Comparison of ENCODE assay signal across 22 cellular contexts in the genomic region with DNA sequence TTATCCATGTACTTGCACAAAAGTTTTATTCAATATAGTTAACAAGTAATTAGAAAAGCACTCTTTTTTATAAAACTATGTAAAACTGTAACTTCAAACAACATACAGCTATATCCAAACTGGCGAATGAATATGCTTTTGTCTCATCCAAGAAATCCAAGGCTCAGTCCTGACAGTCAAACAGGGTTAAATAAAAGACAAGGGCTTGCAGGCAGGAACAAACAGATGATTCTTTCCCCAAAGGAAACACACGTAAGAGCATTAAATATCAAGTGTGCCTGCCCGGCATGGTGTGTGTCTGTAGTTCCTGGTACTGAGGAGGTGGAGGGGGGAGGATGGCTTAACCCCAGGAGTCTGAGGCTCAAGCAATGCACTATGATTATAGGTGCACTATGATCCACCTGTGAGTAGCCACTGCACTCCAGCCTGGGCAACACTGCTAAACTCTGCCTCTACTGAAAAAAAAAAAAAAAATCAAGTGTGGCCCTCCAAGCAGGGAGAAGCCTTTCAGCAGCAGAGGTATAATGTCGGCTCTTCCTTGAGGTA.
DNase-seq lines count a peak whose midpoint lies in the region; ATAC-seq, FAIRE-seq and TF ChIP-seq lines count a peak whose summit lies in the region.
"Had no signal": no experiment of that assay in that cellular context is flagged by ENCODE, and none has a peak within 500 bp of the region (broad histone marks: within the 10 kb centered on the region; RNA-seq: fewer than 3 reads in every experiment).

No MANE protein-coding gene starts in this region.

- SMC1A ChIA-PET in GM12878 (lab: Charles Lee; ENCODE audit: uncharacterized antibody, unreplicated experiment): interaction anchor here (0.8 to 5.1 kb wide), 22 partner anchors 9 to 335 kb away, joined by 3 to 38 read pairs (median 3); no protein-coding TSS in a partner anchor

- no peaks in the 10 kb centered on the region for H3K36me3 Mint-ChIP-seq in activated naive CD4-positive, alpha-beta T cell treated with anti-CD3 and anti-CD28 coated beads, Interleukin-2, amount 10 ng/mL, durations not matched to agents 7 days and 5 days
- H3K36me3 Mint-ChIP-seq: CD8-positive, alpha-beta T cell had no signal

- 15% methylated on average over 4 of the region's 4 CpGs for WGBS in GM12878 (ENCODE audit: insufficient coverage, insufficient replicate concordance, low lambda C conversion rate, missing lambda C conversion rate)
- 58 to 62% methylated on average over 4 of the region's 4 CpGs for WGBS in heart right ventricle, 2 donors
- 40 to 43% methylated on average over 4 of the region's 4 CpGs for WGBS in tibial nerve, 2 donors

- peak; percentile 45 for DNase-seq in COLO829 (ENCODE audit: low spot score)
- DNase-seq in NCI-H510A treated with DMSO at 0.1 percent for 48 hours (lab: John Stamatoyannopoulos, UW): peak; percentile 45
- no peak for DNase-seq in GM12878 (ENCODE audit: low read depth, low spot score)
- DNase-seq in lower lobe of right lung: no peak
- DNase-seq in heart right ventricle: no peak
- no peak for DNase-seq in tibial nerve (ENCODE audit: low spot score in 2 of 2)
- DNase-seq in activated naive CD4-positive, alpha-beta T cell treated with anti-CD3 and anti-CD28 coated beads, Interleukin-2, amount 10 ng/mL, durations not matched to agents 7 days and 5 days: no peak
- DNase-seq in midbrain (lab: John Stamatoyannopoulos, UW): no peak
- DNase-seq: CD8-positive, alpha-beta T cell; DMS 273 treated with DMSO at 0.1 percent for 48 hours; EL; GDM1; GOT3; NCI-H1048; NCI-H2081 treated with DMSO at 0.1 percent for 48 hours; NCI-H446 treated with DMSO at 0.1 percent for 48 hours; SJCRH30 had no signal

- FAIRE-seq in GM12878 (lab: Jason Lieb, UNC): no peak
- FAIRE-seq: GM12891, RCC 7860 had no signal

- H3K4me1 Mint-ChIP-seq in activated naive CD4-positive, alpha-beta T cell treated with anti-CD3 and anti-CD28 coated beads, Interleukin-2, amount 10 ng/mL, durations not matched to agents 7 days and 5 days: no peaks in the 10 kb centered on the region
- H3K4me1 Mint-ChIP-seq: B cell had no signal

- no peak overlapping the region for H3K9ac ChIP-seq in GM12878 (ENCODE audit: control insufficient read depth, insufficient read depth, low read length)

- ATAC-seq in GM12878: peak; percentile 45
- ATAC-seq in lower lobe of right lung: peak; percentile 26 to 42
- ATAC-seq in heart right ventricle: no peak
- ATAC-seq: CD8-positive, alpha-beta T cell had no signal

- in situ Hi-C loops in GM12878 (cut with MboI): no loop called here

- TF ChIP-seq CTCF in GM12878 (IDR thresholded peaks at IDR 0.05 in 2 of 3, conservative IDR thresholded peaks at IDR 0.05 in 1 of 3; ENCODE audit: control insufficient read depth in 2 of 3, extremely low read depth in 1 of 3, insufficient read depth in 1 of 3, low read depth in 3 of 3, low read length in 3 of 3): no peak
- no peak for TF ChIP-seq CTCF in lower lobe of right lung (IDR thresholded peaks at IDR 0.05)
- no peak for TF ChIP-seq CTCF in heart right ventricle (IDR thresholded peaks at IDR 0.05)
- no peak for TF ChIP-seq CTCF in tibial nerve (IDR thresholded peaks at IDR 0.05)

- H4K20me1 ChIP-seq in GM12878 (ENCODE audit: control insufficient read depth, insufficient read depth): no peaks in the 10 kb centered on the region

- H3K4me3 ChIP-seq in GM12878 (no peak overlapping the region), lower lobe of right lung (no peak overlapping the region), heart right ventricle (no peak overlapping the region), tibial nerve (no peak overlapping the region)
- H3K4me3 ChIP-seq: SJCRH30 had no signal

- BruUV-seq in GM12878 (replicated peaks; lab: Mats Ljungman, UMichigan): no TSS peak

- H3K4me3 Mint-ChIP-seq in activated naive CD4-positive, alpha-beta T cell treated with anti-CD3 and anti-CD28 coated beads, Interleukin-2, amount 10 ng/mL, durations not matched to agents 7 days and 5 days: no peak overlapping the region
- H3K4me3 Mint-ChIP-seq: B cell; CD8-positive, alpha-beta T cell had no signal

- H3K36me3 ChIP-seq in GM12878 (ENCODE audit: control insufficient read depth in 2 of 2, insufficient read depth in 2 of 2, low read length in 1 of 2): no peaks in the 10 kb centered on the region
- no peaks in the 10 kb centered on the region for H3K36me3 ChIP-seq in lower lobe of right lung
- H3K36me3 ChIP-seq in heart right ventricle: no peaks in the 10 kb centered on the region
- H3K36me3 ChIP-seq in tibial nerve: no peaks in the 10 kb centered on the region
- H3K36me3 ChIP-seq: SJCRH30 had no signal

- H3K27ac Mint-ChIP-seq in activated naive CD4-positive, alpha-beta T cell treated with anti-CD3 and anti-CD28 coated beads, Interleukin-2, amount 10 ng/mL, durations not matched to agents 7 days and 5 days: no peak overlapping the region
- H3K27ac Mint-ChIP-seq: B cell; CD8-positive, alpha-beta T cell had no signal

- CTCF ChIA-PET in GM12878 (lab: Yijun Ruan, JAX): interaction anchor here (0.9 to 2.5 kb wide), 7 partner anchors 9 to 1038 kb away, joined by 3 to 14 read pairs (median 3); no protein-coding TSS in a partner anchor
- CTCF ChIA-PET in activated naive CD4-positive, alpha-beta T cell treated with anti-CD3 and anti-CD28 coated beads, Interleukin-2, amount 10 ng/mL, durations not matched to agents 7 days and 5 days (lab: Charles Lee): no interaction called here

- POLR2A ChIA-PET in GM12878 (lab: Charles Lee): interaction anchor here (0.6 to 1.7 kb wide), 8 partner anchors 10 to 168 kb away, joined by 3 to 5 read pairs (median 4); no protein-coding TSS in a partner anchor

- H3K27me3 Mint-ChIP-seq in activated naive CD4-positive, alpha-beta T cell treated with anti-CD3 and anti-CD28 coated beads, Interleukin-2, amount 10 ng/mL, durations not matched to agents 7 days and 5 days: no peaks in the 10 kb centered on the region
- H3K27me3 Mint-ChIP-seq: B cell had no signal

- no peaks in the 10 kb centered on the region; the same call in 2 of the 3 replicates for H3K9me3 ChIP-seq in GM12878 (replicated peaks; ENCODE audit: control insufficient read depth, insufficient read depth, low read length)
- no peaks in the 10 kb centered on the region for H3K9me3 ChIP-seq in lower lobe of right lung
- H3K9me3 ChIP-seq in heart right ventricle: no peaks in the 10 kb centered on the region
- H3K9me3 ChIP-seq in tibial nerve: no peaks in the 10 kb centered on the region
- H3K9me3 ChIP-seq: SJCRH30 had no signal

- H3K9me3 Mint-ChIP-seq in activated naive CD4-positive, alpha-beta T cell treated with anti-CD3 and anti-CD28 coated beads, Interleukin-2, amount 10 ng/mL, durations not matched to agents 7 days and 5 days: peaks cover 3% of the 10 kb centered on the region

- RAD21 ChIA-PET in GM12878 (lab: Charles Lee; ENCODE audit: unreplicated experiment): interaction anchor here (0.8 to 3.7 kb wide), 14 partner anchors 7 to 167 kb away, joined by 3 to 28 read pairs (median 6); no protein-coding TSS in a partner anchor

- intact Hi-C loops in GM12878 (cut with micrococcal nuclease; ENCODE audit: unreplicated experiment): loop anchor here (10.0 kb wide), 1 partner anchor 771 kb away; no protein-coding TSS in a partner anchor
- intact Hi-C loops in lower lobe of right lung (cut with DNase I): no loop called here
- intact Hi-C loops in heart right ventricle (cut with DNase I): no loop called here

- H3K79me2 ChIP-seq in GM12878 (ENCODE audit: control insufficient read depth, insufficient read depth, low read length): no peaks in the 10 kb centered on the region

- no peak for TF ChIP-seq POLR2A in GM12878 (IDR thresholded peaks at IDR 0.05; ENCODE audit: low read depth, low read length)
- no peak for TF ChIP-seq POLR2A in tibial nerve (IDR thresholded peaks at IDR 0.05)

- H3K4me1 ChIP-seq in GM12878 (ENCODE audit: control insufficient read depth, insufficient read depth, low read length) (no peaks in the 10 kb centered on the region), lower lobe of right lung (no peaks in the 10 kb centered on the region), heart right ventricle (no peaks in the 10 kb centered on the region), tibial nerve (no peaks in the 10 kb centered on the region)
- H3K4me1 ChIP-seq: SJCRH30 had no signal

- no peak overlapping the region for H2AFZ ChIP-seq in GM12878 (ENCODE audit: control insufficient read depth, low read depth, low read length)

- no peak overlapping the region for H3K4me2 ChIP-seq in GM12878 (ENCODE audit: control insufficient read depth, insufficient read depth)

- no peak for TF ChIP-seq RAD21 in GM12878 (IDR thresholded peaks at IDR 0.05; ENCODE audit: insufficient read depth, low read depth, low read length)

- H3K27me3 ChIP-seq in GM12878 (replicated peaks in 1 of 2; ENCODE audit: control insufficient read depth in 2 of 2, insufficient read depth in 2 of 2, low read length in 1 of 2) (no peaks in the 10 kb centered on the region), lower lobe of right lung (ENCODE audit: low read depth) (no peaks in the 10 kb centered on the region), heart right ventricle (peaks cover 0 to 10% (median 0%) of the 10 kb centered on the region in 7 donors), tibial nerve (no peaks in the 10 kb centered on the region)
- H3K27me3 ChIP-seq: SJCRH30 had no signal

- no peak overlapping the region for H3K27ac ChIP-seq in GM12878 (ENCODE audit: control insufficient read depth, insufficient read depth)
- no peak overlapping the region for H3K27ac ChIP-seq in lower lobe of right lung
- no peak overlapping the region for H3K27ac ChIP-seq in heart right ventricle
- no peak overlapping the region for H3K27ac ChIP-seq in tibial nerve
- H3K27ac ChIP-seq: 22Rv1, C4-2B, SJCRH30 had no signal

- no peak for TF ChIP-seq EP300 in GM12878 (IDR thresholded peaks at IDR 0.05; ENCODE audit: borderline replicate concordance in 1 of 2, control insufficient read depth in 1 of 2, low read depth in 2 of 2, low read length in 2 of 2)
- TF ChIP-seq EP300 in tibial nerve (IDR thresholded peaks at IDR 0.05): no peak

TF ChIP-seq in GM12878, 131 proteins besides CTCF, POLR2A, EP300 and RAD21:
- 0 out of 2 replicates have a peak, but pooled peaks have one; percentile 37 for TF ChIP-seq NBN (IDR thresholded peaks at IDR 0.05)
- TF ChIP-seq POU2F2 (IDR thresholded peaks at IDR 0.05; ENCODE audit: borderline replicate concordance, low read depth, low read length): no peak
TF ChIP-seq in GM12878: peak in this region for 1.

Comparison
In these comparisons a context has a peak if more than half of its experiments do, and no peak if none do; other contexts are left out.
1. DNase-seq: peak in COLO829 (single experiment) and NCI-H510A treated with DMSO at 0.1 percent for 48 hours (single experiment); none in GM12878 (single experiment), lower lobe of right lung (single experiment), heart right ventricle (0 of 2), tibial nerve (0 of 2), activated naive CD4-positive, alpha-beta T cell treated with anti-CD3 and anti-CD28 coated beads, Interleukin-2, amount 10 ng/mL, durations not matched to agents 7 days and 5 days (single experiment) and midbrain (single experiment).
2. ATAC-seq: peak in GM12878 (single experiment) and lower lobe of right lung (2 of 2); none in heart right ventricle (0 of 8).